ENCODE assay signal across 7 cellular contexts in the genomic region with DNA sequence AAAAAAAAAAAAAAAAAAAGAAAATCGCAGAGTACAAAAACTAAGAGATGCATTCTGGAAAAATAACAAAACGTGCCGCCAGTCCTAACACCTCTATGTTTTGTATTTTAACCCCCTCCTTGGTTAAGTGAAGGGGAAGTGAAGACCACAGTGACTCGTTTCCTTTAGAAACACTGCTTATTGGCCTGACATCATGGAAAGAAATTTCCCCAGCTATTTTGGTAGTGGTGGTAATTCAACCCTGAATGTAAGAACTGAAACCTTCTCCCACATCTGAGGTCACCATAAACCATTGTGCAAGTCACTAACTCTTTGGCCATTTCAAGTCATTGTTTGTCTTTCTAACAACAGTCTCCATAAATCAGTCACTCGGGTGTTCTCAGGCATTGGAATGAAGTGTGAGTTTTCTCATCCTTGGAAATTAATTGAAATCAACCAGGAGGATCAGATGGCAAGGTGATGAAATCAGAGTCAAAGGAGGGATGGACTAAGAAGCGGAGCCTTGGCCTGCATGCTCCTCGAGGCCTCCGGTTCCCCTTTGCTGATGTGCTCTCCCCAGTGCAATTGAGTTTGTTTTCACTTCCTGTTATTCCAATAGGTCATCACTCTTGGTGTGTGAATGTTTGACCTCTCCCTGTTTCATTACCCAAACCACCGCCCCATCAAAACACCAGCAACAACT.
DNase-seq lines count a peak whose midpoint lies in the region; ATAC-seq lines count a peak whose summit lies in the region.

No MANE protein-coding gene starts in this region.

- peaks cover 3% of the 10 kb centered on the region for H3K9me3 Mint-ChIP-seq in activated T-helper 17 cell treated with anti-CD3 and anti-CD28 coated beads, Interleukin-2, amount 50 U/mL, for 72 hours

- peaks cover 11% of the 10 kb centered on the region for H3K36me3 Mint-ChIP-seq in activated T-helper 17 cell treated with anti-CD3 and anti-CD28 coated beads, Interleukin-2, amount 50 U/mL, for 72 hours (ENCODE audit: low read depth)

- no peaks in the 10 kb centered on the region for H3K27me3 Mint-ChIP-seq in activated T-helper 17 cell treated with anti-CD3 and anti-CD28 coated beads, Interleukin-2, amount 50 U/mL, for 72 hours

- H3K4me1 Mint-ChIP-seq in activated T-helper 17 cell treated with anti-CD3 and anti-CD28 coated beads, Interleukin-2, amount 50 U/mL, for 72 hours, result peaks cover 35% of the 10 kb centered on the region

- peak overlapping the region; percentile 85 for H3K27ac Mint-ChIP-seq in activated T-helper 17 cell treated with anti-CD3 and anti-CD28 coated beads, Interleukin-2, amount 50 U/mL, for 72 hours

- H3K4me3 Mint-ChIP-seq in activated T-helper 17 cell treated with anti-CD3 and anti-CD28 coated beads, Interleukin-2, amount 50 U/mL, for 72 hours, result peak overlapping the region; percentile 51

- peak; percentile 82 for ATAC-seq in GM18499 (IDR thresholded peaks at IDR 0.05; ENCODE audit: insufficient read depth, unreplicated experiment)
- ATAC-seq in GM21381 (IDR thresholded peaks at IDR 0.05; ENCODE audit: unreplicated experiment), result peak; percentile 87
- peak; percentile 84 for ATAC-seq in HG03521 (IDR thresholded peaks at IDR 0.05; ENCODE audit: unreplicated experiment)
- ATAC-seq in activated T-helper 17 cell treated with anti-CD3 and anti-CD28 coated beads, Interleukin-2, amount 50 U/mL, for 72 hours (replicated peaks), result peak; percentile 86

- peak; percentile 3 to 16 for DNase-seq in stimulated activated CD8-positive, alpha-beta memory T cell treated with anti-CD3 and anti-CD28 coated beads, Interleukin-7, amount 100 ng/mL, for 4 hours (ENCODE audit: low read depth in 2 of 2)
- no peak for DNase-seq in NCI-H1048 (lab: John Stamatoyannopoulos, UW)
- DNase-seq in NCI-H1092 treated with DMSO at 0.1 percent for 48 hours (lab: John Stamatoyannopoulos, UW), result no peak

Comparison
In these comparisons a context has a peak if more than half of its experiments do, and no peak if none do; other contexts are left out.
1. DNase-seq: peak in stimulated activated CD8-positive, alpha-beta memory T cell treated with anti-CD3 and anti-CD28 coated beads, Interleukin-7, amount 100 ng/mL, for 4 hours (2 of 2); none in NCI-H1048 (single experiment) and NCI-H1092 treated with DMSO at 0.1 percent for 48 hours (single experiment).
2. Peak in every context shown above with its lines, with median percentiles within 50 percentile points of each other: ATAC-seq.